ENCODE assay signal across 14 cellular contexts in the genomic region with DNA sequence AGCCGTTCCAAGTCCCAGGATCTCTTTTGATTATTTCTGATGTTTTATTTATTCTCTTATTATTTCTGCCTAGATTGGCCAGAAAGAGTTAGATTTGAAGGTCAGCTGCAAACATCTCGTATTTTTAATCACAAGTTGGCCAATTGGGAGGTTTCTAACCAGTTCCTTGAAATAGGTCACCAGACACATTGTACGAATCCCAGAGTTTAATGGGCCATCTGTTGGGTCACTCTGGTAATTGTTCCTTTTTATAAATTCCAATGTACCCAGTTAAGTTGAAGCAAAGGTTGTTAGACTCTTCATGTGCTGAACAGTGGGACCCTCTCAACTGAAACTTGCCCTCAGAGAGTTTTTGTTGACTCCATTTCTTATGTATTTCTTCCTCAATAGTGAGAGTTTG.
A peak's percentile ranks its signal among the peaks of the same experiment; 100 is the strongest.
DNase-seq lines count a peak whose midpoint lies in the region; ATAC-seq and TF ChIP-seq lines count a peak whose summit lies in the region.
"Had no signal": no experiment of that assay in that cellular context is flagged by ENCODE, and none has a peak within 500 bp of the region (broad histone marks: within the 10 kb centered on the region; RNA-seq: fewer than 3 reads in every experiment).

No MANE protein-coding gene starts in this region.

- H3K9me3 ChIP-seq in Caco-2: no peaks in the 10 kb centered on the region
- H3K9me3 ChIP-seq: BE2C had no signal

- peak overlapping the region; percentile 51; the same call in 1 of the 2 replicates for H3K27ac ChIP-seq in HL-60 (replicated peaks)
- H3K27ac ChIP-seq: C4-2B had no signal

- H3K4me1 ChIP-seq in Caco-2: peaks cover 14% of the 10 kb centered on the region

- no peaks in the 10 kb centered on the region for H3K27me3 ChIP-seq in Caco-2 (replicated peaks; ENCODE audit: control insufficient read depth, insufficient read depth, low read length)
- no peaks in the 10 kb centered on the region for H3K27me3 ChIP-seq in HL-60 (ENCODE audit: insufficient read depth, poor library complexity, severe bottlenecking)
- H3K27me3 ChIP-seq: BE2C had no signal

- H3K4me3 Mint-ChIP-seq in Caco-2 (ENCODE audit: unreplicated experiment) (no peak overlapping the region), natural killer cell (no peak overlapping the region)
- H3K4me3 Mint-ChIP-seq in stimulated activated naive B cell treated with anti-CD40 and anti-IgM and Interleukin-4, amounts not matched to agents 10 μg/mL and 1 μg/mL and 100 μg/mL, for 72 hours: no peak overlapping the region
- H3K4me3 Mint-ChIP-seq: CD4-positive, alpha-beta memory T cell; GM23338; H9 had no signal

- TF ChIP-seq CTCF in Caco-2 (IDR thresholded peaks at IDR 0.05; ENCODE audit: insufficient read depth in 1 of 2, low read depth in 1 of 2, low read length in 1 of 2, severe bottlenecking in 1 of 2, unreplicated experiment in 1 of 2) (no peak), HL-60 (IDR thresholded peaks at IDR 0.05; ENCODE audit: insufficient read depth, low read length) (no peak), natural killer cell (IDR thresholded peaks at IDR 0.05) (no peak)

- H3K4me1 Mint-ChIP-seq in Caco-2 (ENCODE audit: low read depth, unreplicated experiment): peaks cover 14% of the 10 kb centered on the region
- H3K4me1 Mint-ChIP-seq in stimulated activated naive B cell treated with anti-CD40 and anti-IgM and Interleukin-4, amounts not matched to agents 10 μg/mL and 1 μg/mL and 100 μg/mL, for 72 hours: peaks cover 21 to 40% of the 10 kb centered on the region in 2 donors
- peaks cover 3 to 11% of the 10 kb centered on the region in 2 donors for H3K4me1 Mint-ChIP-seq in natural killer cell

- no peak for ATAC-seq in stimulated activated naive B cell treated with anti-CD40 and anti-IgM and Interleukin-4, amounts not matched to agents 10 μg/mL and 1 μg/mL and 100 μg/mL, for 72 hours (replicated peaks)
- ATAC-seq in natural killer cell: no peak
- ATAC-seq in activated CD4-positive, CD25-positive, alpha-beta regulatory T cell treated with anti-CD3 and anti-CD28 coated beads, Interleukin-2, amount 50 U/mL, for 24 hours: no peak
- ATAC-seq: GM23338, K562 had no signal

- DNase-seq in Caco-2 (no peak), HL-60 (ENCODE audit: low read depth in 1 of 2, low spot score in 1 of 2) (no peak), cerebellar cortex (ENCODE audit: low spot score) (peak; percentile 65), natural killer cell (no peak), ureter (ENCODE audit: low spot score) (no peak)
- no peak for DNase-seq in stimulated activated naive B cell treated with anti-CD40 and anti-IgM and Interleukin-4, amounts not matched to agents 10 μg/mL and 1 μg/mL and 100 μg/mL, for 72 hours
- DNase-seq: BE2C; CD4-positive, alpha-beta memory T cell; COR-L47; H9 had no signal

- H3K36me3 Mint-ChIP-seq in Caco-2 (ENCODE audit: insufficient read depth, unreplicated experiment) (no peaks in the 10 kb centered on the region), natural killer cell (no peaks in the 10 kb centered on the region)
- peaks cover 8 to 28% of the 10 kb centered on the region in 2 donors for H3K36me3 Mint-ChIP-seq in stimulated activated naive B cell treated with anti-CD40 and anti-IgM and Interleukin-4, amounts not matched to agents 10 μg/mL and 1 μg/mL and 100 μg/mL, for 72 hours
- H3K36me3 Mint-ChIP-seq: CD4-positive, alpha-beta memory T cell had no signal

- H3K9me3 Mint-ChIP-seq in Caco-2 (ENCODE audit: unreplicated experiment) (no peaks in the 10 kb centered on the region), natural killer cell (no peaks in the 10 kb centered on the region)
- no peaks in the 10 kb centered on the region for H3K9me3 Mint-ChIP-seq in stimulated activated naive B cell treated with anti-CD40 and anti-IgM and Interleukin-4, amounts not matched to agents 10 μg/mL and 1 μg/mL and 100 μg/mL, for 72 hours
- H3K9me3 Mint-ChIP-seq: CD4-positive, alpha-beta memory T cell; GM23338; H9 had no signal

- no peak overlapping the region for H3K4me3 ChIP-seq in Caco-2 (ENCODE audit: low read depth, low read length)
- H3K4me3 ChIP-seq in HL-60 (replicated peaks; ENCODE audit: insufficient read depth, low read length): no peak overlapping the region
- H3K4me3 ChIP-seq: GM23338, K562 had no signal

- BruUV-seq in Caco-2 (replicated peaks; lab: Mats Ljungman, UMichigan): no TSS peak

- H3K27ac Mint-ChIP-seq in Caco-2 (ENCODE audit: unreplicated experiment) (peak overlapping the region; percentile 34), natural killer cell (no peak overlapping the region)
- peak overlapping the region; percentile 3 for H3K27ac Mint-ChIP-seq in stimulated activated naive B cell treated with anti-CD40 and anti-IgM and Interleukin-4, amounts not matched to agents 10 μg/mL and 1 μg/mL and 100 μg/mL, for 72 hours
- H3K27ac Mint-ChIP-seq: GM23338, H9 had no signal

- no peaks in the 10 kb centered on the region for H3K36me3 ChIP-seq in Caco-2 (ENCODE audit: control insufficient read depth, insufficient read depth, low read length)
- H3K36me3 ChIP-seq: BE2C had no signal

- H3K27me3 Mint-ChIP-seq in Caco-2 (ENCODE audit: insufficient read depth, unreplicated experiment) (no peaks in the 10 kb centered on the region), natural killer cell (ENCODE audit: low read depth in 2 of 2) (no peaks in the 10 kb centered on the region)
- H3K27me3 Mint-ChIP-seq in stimulated activated naive B cell treated with anti-CD40 and anti-IgM and Interleukin-4, amounts not matched to agents 10 μg/mL and 1 μg/mL and 100 μg/mL, for 72 hours: no peaks in the 10 kb centered on the region
- H3K27me3 Mint-ChIP-seq: CD4-positive, alpha-beta memory T cell had no signal

- CTCF ChIA-PET in Caco-2 (lab: Charles Lee): no interaction called here

- POLR2A ChIA-PET in Caco-2 (lab: Charles Lee): no interaction called here

- intact Hi-C loops in Caco-2 (cut with micrococcal nuclease; ENCODE audit: unreplicated experiment) (no loop called here), natural killer cell (cut with micrococcal nuclease) (no loop called here)

Comparison
In these comparisons a context has a peak if more than half of its experiments do, and no peak if none do; other contexts are left out.
1. H3K27ac Mint-ChIP-seq: peak in Caco-2 (single experiment) and stimulated activated naive B cell treated with anti-CD40 and anti-IgM and Interleukin-4, amounts not matched to agents 10 μg/mL and 1 μg/mL and 100 μg/mL, for 72 hours (single experiment); none in natural killer cell (0 of 2).